Comparison of ENCODE assay signal across 28 cellular contexts in the genomic region with DNA sequence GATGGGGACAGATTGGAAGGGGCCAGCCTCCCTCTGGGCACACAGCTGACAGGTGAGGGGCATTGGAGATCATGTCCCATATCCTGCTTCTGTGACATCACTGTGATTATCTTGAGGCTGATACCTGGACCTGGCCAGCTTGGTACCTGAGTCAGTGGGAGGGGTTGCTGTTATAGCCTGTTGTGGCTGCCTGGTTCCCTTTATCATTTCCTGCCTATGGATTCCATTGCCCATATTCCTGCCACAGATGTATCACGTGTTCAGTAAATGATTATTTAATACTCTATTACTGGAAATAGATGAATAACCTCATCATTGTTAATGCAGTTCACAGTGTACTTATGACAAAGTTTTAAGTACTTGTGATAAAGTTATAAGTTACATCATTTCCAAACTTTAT. TPM values are rescaled to one million over a fixed set of nuclear protein-coding genes. Genes with fewer than 3 reads are reported as not detected.
"Had no signal": no experiment of that assay in that cellular context is flagged by ENCODE, and none has a peak within 500 bp of the region (broad histone marks: within the 10 kb centered on the region; RNA-seq: fewer than 3 reads in every experiment).

No MANE protein-coding gene starts in this region.

- ATAC-seq: effector memory CD8-positive, alpha-beta T cell; heart left ventricle; naive thymus-derived CD8-positive, alpha-beta T cell; right cardiac atrium; stimulated activated naive CD8-positive, alpha-beta T cell treated with anti-CD3 and anti-CD28 coated beads, Interleukin-15, amount 100 ng/mL, for 72 hours had no signal

- DNase-seq: activated CD4-positive, alpha-beta T cell treated with anti-CD3 and anti-CD28 coated beads, Interleukin-2, amount 50 U/mL, for 1 hour; activated CD4-positive, CD25-positive, alpha-beta regulatory T cell treated with anti-CD3 and anti-CD28 coated beads, Interleukin-2, amount 50 U/mL, for 72 hours; activated CD8-positive, alpha-beta memory T cell treated with anti-CD3 and anti-CD28 coated beads, Interleukin-2, amount 50 U/mL, for 4 hours; activated gamma-delta T cell; activated naive CD8-positive, alpha-beta T cell treated with anti-CD3 and anti-CD28 coated beads for 36 hours; activated T-cell treated with anti-CD3 and anti-CD28 coated beads, Interleukin-2, amount 50 U/mL, for 48 hours; amniotic stem cell; effector memory CD8-positive, alpha-beta T cell; foreskin melanocyte; heart left ventricle; mesendoderm; naive thymus-derived CD8-positive, alpha-beta T cell; right cardiac atrium; stimulated activated CD4-positive, alpha-beta T cell treated with anti-CD3 and anti-CD28 coated beads, Interleukin-15, amount 100 ng/mL, for 24 hours; stimulated activated CD4-positive, alpha-beta T cell treated with anti-CD3 and anti-CD28 coated beads, Interleukin-2, amount 100 ng/mL, for 48 hours; stimulated activated naive CD8-positive, alpha-beta T cell treated with anti-CD3 and anti-CD28 coated beads, Interleukin-15, amount 100 ng/mL, for 72 hours; T-helper 2 cell; transverse colon had no signal

- H3K27ac ChIP-seq: cardiac muscle cell, heart left ventricle, prostate gland, skin epidermis, suprapubic skin, transverse colon, vagina, VCaP had no signal

- H3K36me3 ChIP-seq: cardiac muscle cell, heart left ventricle, prostate gland, suprapubic skin, transverse colon, vagina had no signal

- H3K9me3 ChIP-seq: heart left ventricle, prostate gland, suprapubic skin, transverse colon, vagina had no signal

- H3K4me3 ChIP-seq: cardiac muscle cell, heart left ventricle, prostate gland, skin epidermis, suprapubic skin, transverse colon, vagina had no signal

- H3K4me1 ChIP-seq: prostate gland, suprapubic skin, vagina had no signal

- H3K27me3 ChIP-seq: cardiac muscle cell, heart left ventricle, suprapubic skin, transverse colon, vagina had no signal

RNA-seq across cellular contexts. Expression of gene SCYGR1, which starts 7.8 kb away (rescaled TPM):
- total RNA-seq: activated naive CD8-positive, alpha-beta T cell treated with anti-CD3 and anti-CD28 coated beads for 36 hours; cardiac muscle cell; chondrocyte; fibroblast of lung; heart left ventricle; liver; naive thymus-derived CD8-positive, alpha-beta T cell; osteocyte; prostate gland; right cardiac atrium; suprapubic skin; transverse colon; vagina had no signal
- polyA plus RNA-seq: cardiac muscle cell; fibroblast of lung; heart left ventricle; liver; naive thymus-derived CD8-positive, alpha-beta T cell; right cardiac atrium had no signal

RNA-seq across cellular contexts. Expression of gene TM4SF20, which starts 16.4 kb away (rescaled TPM):
- total RNA-seq: activated naive CD8-positive, alpha-beta T cell treated with anti-CD3 and anti-CD28 coated beads for 36 hours; cardiac muscle cell; chondrocyte; fibroblast of lung; heart left ventricle; liver; naive thymus-derived CD8-positive, alpha-beta T cell; osteocyte; prostate gland; right cardiac atrium; vagina had no signal
- polyA plus RNA-seq: cardiac muscle cell; heart left ventricle; liver; naive thymus-derived CD8-positive, alpha-beta T cell; right cardiac atrium had no signal
